Comparison of ENCODE assay signal across 11 cellular contexts in genomic region chr2:31515586-31515985, GRCh38.
"Had no signal": no experiment of that assay in that cellular context is flagged by ENCODE, and none has a peak within 500 bp of the region (broad histone marks: within the 10 kb centered on the region; RNA-seq: fewer than 3 reads in every experiment).

No MANE protein-coding gene starts in this region.

- H3K36me3 ChIP-seq: HAP-1 had no signal

- H3K4me1 ChIP-seq: HAP-1 had no signal

- H3K4me3 ChIP-seq: GM23248, GM23338, HAP-1 had no signal

- H3K4me1 Mint-ChIP-seq: GM23338 had no signal

- FAIRE-seq: H1, H54 had no signal

- H3K27ac Mint-ChIP-seq: GM23338, H9, HFFc6 had no signal

- H3K9me3 ChIP-seq: HAP-1 had no signal

- H3K4me2 ChIP-seq: GM23338 had no signal

- DNase-seq: GM23248, GOT3, H7, H9, HCEC 1CT, HFFc6 had no signal

- H3K27ac ChIP-seq: GM23248 had no signal

- H3K9ac ChIP-seq: GM23248 had no signal

- H3K9me3 Mint-ChIP-seq: HFFc6 had no signal

- H2AFZ ChIP-seq: GM23248, GM23338 had no signal

- H3K4me3 Mint-ChIP-seq: GM23338, H9, HFFc6 had no signal

- ATAC-seq: GM23338, HCT116 had no signal
